In genomic region chr9:128887914-128888350, GRCh38 we compare ENCODE assay signal across 13 cellular contexts. TPM values are rescaled to one million over a fixed set of nuclear protein-coding genes. Genes with fewer than 3 reads are reported as not detected.
DNase-seq lines count a peak whose midpoint lies in the region; ATAC-seq and TF ChIP-seq lines count a peak whose summit lies in the region.
"Had no signal": no experiment of that assay in that cellular context is flagged by ENCODE, and none has a peak within 500 bp of the region (broad histone marks: within the 10 kb centered on the region; RNA-seq: fewer than 3 reads in every experiment).

No MANE protein-coding gene starts in this region.

- H4K20me1 ChIP-seq in osteoblast (ENCODE audit: insufficient read depth, low read length): peaks cover 45% of the 10 kb centered on the region

- ATAC-seq in RWPE2 (ENCODE audit: low read depth): no peak
- no peak for ATAC-seq in GM18511 (IDR thresholded peaks at IDR 0.05; ENCODE audit: unreplicated experiment)
- ATAC-seq: left lung; stimulated activated naive CD8-positive, alpha-beta T cell treated with anti-CD3 and anti-CD28 coated beads, Interleukin-15, Interleukin-2, amounts not matched to agents 100 U/mL and 50 U/mL, for 24 hours had no signal

- TF ChIP-seq POLR2A in esophagus muscularis mucosa (IDR thresholded peaks at IDR 0.05; ENCODE audit: low read depth): no peak

- peak overlapping the region; percentile 91 for H3K27ac ChIP-seq in RWPE2 (ENCODE audit: poor library complexity, severe bottlenecking)
- peak overlapping the region; percentile 36 to 62 (median 50) for H3K27ac ChIP-seq in esophagus muscularis mucosa (replicated peaks in 1 of 4)
- H3K27ac ChIP-seq in osteoblast (ENCODE audit: low read depth, low read length): no peak overlapping the region
- H3K27ac ChIP-seq: C4-2B had no signal

- TF ChIP-seq CTCF in RWPE2 (IDR thresholded peaks at IDR 0.05; ENCODE audit: poor library complexity, severe bottlenecking) (no peak), esophagus muscularis mucosa (IDR thresholded peaks at IDR 0.05) (no peak), osteoblast (IDR thresholded peaks at IDR 0.05; ENCODE audit: extremely low read depth, low read depth, low read length) (no peak)

- H3K4me3 ChIP-seq in RWPE2 (ENCODE audit: severe bottlenecking) (no peak overlapping the region), esophagus muscularis mucosa (no peak overlapping the region), osteoblast (ENCODE audit: insufficient read depth, low read length) (no peak overlapping the region)
- H3K4me3 ChIP-seq: left lung had no signal

- no peak for TF ChIP-seq EP300 in esophagus muscularis mucosa (IDR thresholded peaks at IDR 0.05)

- intact Hi-C loops in esophagus muscularis mucosa (cut with DNase I): no loop called here

- H3K36me3 ChIP-seq in RWPE2 (ENCODE audit: low read depth) (peaks cover 85% of the 10 kb centered on the region), esophagus muscularis mucosa (peaks cover 0 to 74% (median 52%) of the 10 kb centered on the region in 4 donors), osteoblast (ENCODE audit: insufficient read depth, low read length) (peaks cover 29% of the 10 kb centered on the region)

- DNase-seq in Daoy (ENCODE audit: low read depth) (peak; percentile 66), RWPE2 (ENCODE audit: low spot score) (no peak), esophagus muscularis mucosa (ENCODE audit: extremely low spot score) (no peak), osteoblast (ENCODE audit: insufficient read length, low spot score, missing footprints) (peak; percentile 59), NCI-H1092 treated with DMSO at 0.1 percent for 48 hours (lab: John Stamatoyannopoulos, UW) (no peak), NCI-H446 (lab: John Stamatoyannopoulos, UW) (no peak), GDM1 (lab: John Stamatoyannopoulos, UW) (no peak)
- DNase-seq: left lung; NCI-H524; stimulated activated CD4-positive, alpha-beta T cell treated with anti-CD3 and anti-CD28 coated beads, Interleukin-12 subunit alpha, Interleukin-12 subunit beta, amount 100 ng/mL, for 4 hours; stimulated activated naive CD8-positive, alpha-beta T cell treated with anti-CD3 and anti-CD28 coated beads, Interleukin-15, Interleukin-2, amounts not matched to agents 100 U/mL and 50 U/mL, for 24 hours had no signal

- 66% methylated on average over 8 of the region's 9 CpGs for WGBS in esophagus muscularis mucosa

- no peaks in the 10 kb centered on the region for H3K27me3 ChIP-seq in RWPE2 (ENCODE audit: insufficient read depth, poor library complexity, severe bottlenecking)
- no peaks in the 10 kb centered on the region for H3K27me3 ChIP-seq in esophagus muscularis mucosa
- H3K27me3 ChIP-seq in osteoblast (ENCODE audit: insufficient read depth, low read length): no peaks in the 10 kb centered on the region
- H3K27me3 ChIP-seq: left lung had no signal

- H3K9me3 ChIP-seq in RWPE2 (ENCODE audit: severe bottlenecking): no peaks in the 10 kb centered on the region
- no peaks in the 10 kb centered on the region for H3K9me3 ChIP-seq in esophagus muscularis mucosa
- no peaks in the 10 kb centered on the region for H3K9me3 ChIP-seq in osteoblast (ENCODE audit: low read depth, low read length)
- H3K9me3 ChIP-seq: left lung had no signal

- H3K4me1 ChIP-seq in RWPE2 (ENCODE audit: insufficient read depth, poor library complexity, severe bottlenecking): peaks cover 57% of the 10 kb centered on the region
- H3K4me1 ChIP-seq in esophagus muscularis mucosa: peaks cover 73 to 93% (median 91%) of the 10 kb centered on the region in 4 donors
- H3K4me1 ChIP-seq in osteoblast (ENCODE audit: insufficient read depth, low read length): peaks cover 44% of the 10 kb centered on the region

- H3K79me2 ChIP-seq in osteoblast (ENCODE audit: insufficient read depth, low read length): peaks cover 93% of the 10 kb centered on the region

- H3K4me2 ChIP-seq in osteoblast (ENCODE audit: insufficient read depth, low read length): no peak overlapping the region

- H2AFZ ChIP-seq in osteoblast (ENCODE audit: low read length): no peak overlapping the region

RNA-seq across cellular contexts. Expression of gene LRRC8A, which starts 6.0 kb away (rescaled TPM):
- total RNA-seq in Daoy (2014; rRNA removed; shearing (Covaris generic)): 35.5 and 36.7 TPM in 2 replicates
- total RNA-seq in esophagus muscularis mucosa: 10 to 100 TPM; 39.5 to 94.2 (median 55.6) TPM
- total RNA-seq in osteoblast: 38.0 and 39.8 TPM in 2 replicates

RNA-seq across cellular contexts. Expression of gene KYAT1, which starts 6.2 kb away (rescaled TPM):
- total RNA-seq in Daoy (2014; rRNA removed; shearing (Covaris generic)): 7.1 and 8.9 TPM in 2 replicates
- total RNA-seq in esophagus muscularis mucosa (1 to 10 TPM; 4.3 to 8.4 (median 6.2) TPM), osteoblast (3.3 and 4.7 TPM in 2 replicates)

RNA-seq across cellular contexts. Expression of gene PHYHD1, which starts 32.9 kb away (rescaled TPM):
- not detected in 2 replicates for total RNA-seq in Daoy (2014; rRNA removed; shearing (Covaris generic))
- 10 to 100 TPM; 10.4 to 22.3 (median 12.0) TPM for total RNA-seq in esophagus muscularis mucosa
- 7.6 and 8.0 TPM in 2 replicates for total RNA-seq in osteoblast

RNA-seq across cellular contexts. Expression of gene SPOUT1, which starts 58.3 kb away (rescaled TPM):
- total RNA-seq in Daoy (2014; rRNA removed; shearing (Covaris generic)): 29.9 and 45.8 TPM in 2 replicates
- total RNA-seq in esophagus muscularis mucosa: 10 to 100 TPM; 15.3 to 36.5 (median 19.8) TPM
- 10.1 and 10.3 TPM in 2 replicates for total RNA-seq in osteoblast

RNA-seq across cellular contexts. Expression of gene DOLK, which starts 59.5 kb away (rescaled TPM):
- total RNA-seq in Daoy (2014; rRNA removed; shearing (Covaris generic)): 16.3 and 17.1 TPM in 2 replicates
- 10 to 100 TPM; 10.4 to 20.7 (median 14.1) TPM for total RNA-seq in esophagus muscularis mucosa
- 28.6 and 29.5 TPM in 2 replicates for total RNA-seq in osteoblast

Comparison
In these comparisons a context has a peak if more than half of its experiments do, and no peak if none do; other contexts are left out.
1. DNase-seq: peak in Daoy (single experiment) and osteoblast (single experiment); none in RWPE2 (single experiment), esophagus muscularis mucosa (single experiment), NCI-H1092 treated with DMSO at 0.1 percent for 48 hours (single experiment), NCI-H446 (0 of 2) and GDM1 (single experiment).